ENCODE assay signal across 25 cellular contexts in genomic region chr7:131741446-131741845, GRCh38.
"Had no signal": no experiment of that assay in that cellular context is flagged by ENCODE, and none has a peak within 500 bp of the region (broad histone marks: within the 10 kb centered on the region; RNA-seq: fewer than 3 reads in every experiment).

No MANE protein-coding gene starts in this region.

- H3K27me3 ChIP-seq: foreskin keratinocyte, hepatocyte, ovary, right lobe of liver, transverse colon, uterus had no signal

- H3K9me3 Mint-ChIP-seq: nephron progenitor cell had no signal

- ATAC-seq: foreskin keratinocyte; gastroesophageal sphincter; heart left ventricle; left cardiac atrium; left lung; naive thymus-derived CD4-positive, alpha-beta T cell; right lobe of liver; stimulated activated naive CD8-positive, alpha-beta T cell treated with anti-CD3 and anti-CD28 coated beads, Interleukin-15, amount 100 ng/mL, for 72 hours; upper lobe of right lung had no signal

- H3K27ac ChIP-seq: esophagus muscularis mucosa, foreskin keratinocyte, gastroesophageal sphincter, heart left ventricle, hepatocyte, left lung, ovary, right lobe of liver, suprapubic skin, transverse colon, upper lobe of right lung, uterus had no signal

- H3K36me3 Mint-ChIP-seq: naive thymus-derived CD4-positive, alpha-beta T cell had no signal

- H3K9me3 ChIP-seq: esophagus muscularis mucosa, gastroesophageal sphincter, heart left ventricle, left lung, ovary, right lobe of liver, suprapubic skin, transverse colon, upper lobe of right lung, uterus had no signal

- H3K4me2 ChIP-seq: hepatocyte had no signal

- H3K4me3 Mint-ChIP-seq: naive thymus-derived CD4-positive, alpha-beta T cell; nephron progenitor cell; stimulated activated naive CD8-positive, alpha-beta T cell treated with anti-CD3 and anti-CD28 coated beads, Interleukin-15, amount 100 ng/mL, for 72 hours had no signal

- H3K36me3 ChIP-seq: esophagus muscularis mucosa, gastroesophageal sphincter, heart left ventricle, left lung, ovary, right lobe of liver, suprapubic skin, transverse colon, upper lobe of right lung, uterus had no signal

- H2AFZ ChIP-seq: hepatocyte had no signal

- H3K27ac Mint-ChIP-seq: naive thymus-derived CD4-positive, alpha-beta T cell; nephron progenitor cell; stimulated activated naive CD8-positive, alpha-beta T cell treated with anti-CD3 and anti-CD28 coated beads, Interleukin-15, amount 100 ng/mL, for 72 hours had no signal

- H3K4me3 ChIP-seq: esophagus muscularis mucosa, gastroesophageal sphincter, heart left ventricle, hepatocyte, left lung, ovary, right lobe of liver, suprapubic skin, transverse colon, upper lobe of right lung, uterus had no signal

- H3K4me1 ChIP-seq: esophagus muscularis mucosa, foreskin keratinocyte, gastroesophageal sphincter, heart left ventricle, left lung, right lobe of liver, suprapubic skin, transverse colon, upper lobe of right lung, uterus had no signal

- H3K79me2 ChIP-seq: hepatocyte had no signal

- DNase-seq: dermis blood vessel endothelial cell; effector memory CD4-positive, alpha-beta T cell; foreskin keratinocyte; heart left ventricle; left cardiac atrium; left lung; mesendoderm; midbrain; naive thymus-derived CD4-positive, alpha-beta T cell; nephron progenitor cell; ovary; retina; right lobe of liver; small intestine; stimulated activated CD4-positive, alpha-beta T cell treated with anti-CD3 and anti-CD28 coated beads, Interleukin-15, amount 100 ng/mL, for 24 hours; stimulated activated CD4-positive, alpha-beta T cell treated with anti-CD3 and anti-CD28 coated beads, Interleukin-2, amount 100 ng/mL, for 48 hours; stimulated activated naive CD4-positive, alpha-beta T cell; stimulated activated naive CD8-positive, alpha-beta T cell treated with anti-CD3 and anti-CD28 coated beads, Interleukin-15, amount 100 ng/mL, for 72 hours; transverse colon; upper lobe of right lung; uterus had no signal

- H3K4me1 Mint-ChIP-seq: naive thymus-derived CD4-positive, alpha-beta T cell; nephron progenitor cell; stimulated activated naive CD8-positive, alpha-beta T cell treated with anti-CD3 and anti-CD28 coated beads, Interleukin-15, amount 100 ng/mL, for 72 hours had no signal
